Comparison of ENCODE assay signal across 1 cellular context in the genomic region with DNA sequence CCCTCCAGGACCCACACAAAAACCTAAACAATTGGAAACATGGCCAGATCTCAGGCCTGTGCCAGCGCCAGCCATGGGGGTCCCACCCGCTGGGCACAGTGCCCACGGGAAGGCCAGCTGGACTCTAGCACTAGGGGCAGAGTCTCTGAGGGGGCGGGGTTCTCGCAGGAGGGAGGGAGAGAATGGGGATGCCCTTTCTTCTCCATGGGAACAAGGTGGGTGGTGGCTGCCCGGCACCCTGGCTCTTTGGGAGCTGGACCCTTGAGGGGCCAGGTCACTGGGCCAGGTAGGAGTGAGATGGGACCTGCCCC.
TF ChIP-seq lines count a peak whose summit lies in the region.

No MANE protein-coding gene starts in this region.

TF ChIP-seq in A549, 52 proteins besides CTCF, POLR2A, EP300 and RAD21:
- TF ChIP-seq, protein P1, sequence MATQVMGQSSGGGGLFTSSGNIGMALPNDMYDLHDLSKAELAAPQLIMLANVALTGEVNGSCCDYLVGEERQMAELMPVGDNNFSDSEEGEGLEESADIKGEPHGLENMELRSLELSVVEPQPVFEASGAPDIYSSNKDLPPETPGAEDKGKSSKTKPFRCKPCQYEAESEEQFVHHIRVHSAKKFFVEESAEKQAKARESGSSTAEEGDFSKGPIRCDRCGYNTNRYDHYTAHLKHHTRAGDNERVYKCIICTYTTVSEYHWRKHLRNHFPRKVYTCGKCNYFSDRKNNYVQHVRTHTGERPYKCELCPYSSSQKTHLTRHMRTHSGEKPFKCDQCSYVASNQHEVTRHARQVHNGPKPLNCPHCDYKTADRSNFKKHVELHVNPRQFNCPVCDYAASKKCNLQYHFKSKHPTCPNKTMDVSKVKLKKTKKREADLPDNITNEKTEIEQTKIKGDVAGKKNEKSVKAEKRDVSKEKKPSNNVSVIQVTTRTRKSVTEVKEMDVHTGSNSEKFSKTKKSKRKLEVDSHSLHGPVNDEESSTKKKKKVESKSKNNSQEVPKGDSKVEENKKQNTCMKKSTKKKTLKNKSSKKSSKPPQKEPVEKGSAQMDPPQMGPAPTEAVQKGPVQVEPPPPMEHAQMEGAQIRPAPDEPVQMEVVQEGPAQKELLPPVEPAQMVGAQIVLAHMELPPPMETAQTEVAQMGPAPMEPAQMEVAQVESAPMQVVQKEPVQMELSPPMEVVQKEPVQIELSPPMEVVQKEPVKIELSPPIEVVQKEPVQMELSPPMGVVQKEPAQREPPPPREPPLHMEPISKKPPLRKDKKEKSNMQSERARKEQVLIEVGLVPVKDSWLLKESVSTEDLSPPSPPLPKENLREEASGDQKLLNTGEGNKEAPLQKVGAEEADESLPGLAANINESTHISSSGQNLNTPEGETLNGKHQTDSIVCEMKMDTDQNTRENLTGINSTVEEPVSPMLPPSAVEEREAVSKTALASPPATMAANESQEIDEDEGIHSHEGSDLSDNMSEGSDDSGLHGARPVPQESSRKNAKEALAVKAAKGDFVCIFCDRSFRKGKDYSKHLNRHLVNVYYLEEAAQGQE (IDR thresholded peaks at IDR 0.05), result no peak
- TF ChIP-seq USF2 (IDR thresholded peaks at IDR 0.05) (no peak), NFE2L2 (conservative IDR thresholded peaks at IDR 0.05; ENCODE audit: low read length) (no peak), FOXS1 (CRISPR knock-in tag; IDR thresholded peaks at IDR 0.05) (no peak), BHLHE40 (IDR thresholded peaks at IDR 0.05; ENCODE audit: low read depth, low read length) (no peak), E2F6 (IDR thresholded peaks at IDR 0.05; ENCODE audit: borderline replicate concordance, low read depth) (no peak), HOXB5 (CRISPR knock-in tag; IDR thresholded peaks at IDR 0.05) (no peak), ELK1 (IDR thresholded peaks at IDR 0.05; ENCODE audit: low read depth, low read length) (no peak)
- TF ChIP-seq, protein P2, sequence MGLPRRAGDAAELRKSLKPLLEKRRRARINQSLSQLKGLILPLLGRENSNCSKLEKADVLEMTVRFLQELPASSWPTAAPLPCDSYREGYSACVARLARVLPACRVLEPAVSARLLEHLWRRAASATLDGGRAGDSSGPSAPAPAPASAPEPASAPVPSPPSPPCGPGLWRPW (IDR thresholded peaks at IDR 0.05), result no peak
